In the genomic region with DNA sequence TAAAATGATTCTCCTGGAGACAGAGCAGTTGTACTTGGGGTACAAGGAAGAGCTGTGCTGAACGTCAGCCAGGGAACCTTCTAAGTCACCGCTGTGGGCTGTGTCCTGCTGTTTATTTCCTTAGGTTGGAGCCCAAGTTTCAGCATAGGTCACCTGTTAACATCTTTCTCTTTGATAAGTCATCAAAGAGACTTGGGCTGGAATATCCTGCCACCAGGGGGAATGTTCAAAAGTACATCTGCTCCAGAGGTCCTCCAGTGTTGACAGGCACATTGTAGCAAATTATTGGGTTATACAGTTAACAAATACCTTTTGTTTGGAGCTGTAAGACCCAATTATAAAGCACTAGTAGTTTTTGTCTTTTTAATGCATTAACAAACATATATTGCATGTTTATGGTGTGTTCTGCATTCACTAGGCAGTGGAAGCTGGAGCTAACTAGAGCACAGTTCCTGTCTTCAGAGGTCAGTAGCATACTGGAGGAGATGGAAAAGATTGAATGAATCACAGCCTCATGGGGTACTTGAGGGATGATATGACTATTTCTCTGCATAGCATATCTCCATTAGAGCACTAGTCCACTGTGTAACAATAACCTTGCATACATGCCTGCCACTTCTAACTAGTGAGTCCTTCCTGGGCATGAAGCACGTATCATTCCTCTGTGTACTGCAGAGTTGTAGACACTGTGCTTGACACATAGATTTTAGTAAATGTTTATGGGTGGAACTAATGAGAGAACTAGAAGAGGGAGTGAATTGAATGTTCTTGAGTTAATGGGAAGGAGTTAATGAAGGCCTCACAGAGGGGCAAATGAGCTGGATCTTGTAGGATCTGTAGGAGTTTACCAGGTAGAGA, we compare ENCODE assay signal across 9 cellular contexts.
DNase-seq lines count a peak whose midpoint lies in the region; ATAC-seq and TF ChIP-seq lines count a peak whose summit lies in the region.
"Had no signal": no experiment of that assay in that cellular context is flagged by ENCODE, and none has a peak within 500 bp of the region (broad histone marks: within the 10 kb centered on the region; RNA-seq: fewer than 3 reads in every experiment).

No MANE protein-coding gene starts in this region.

- peak overlapping the region; percentile 86 for H3K27ac Mint-ChIP-seq in mesothelial cell of epicardium

- H3K9ac ChIP-seq in BLaER1, result no peak overlapping the region; the same call in 1 of the 2 replicates
- no peak overlapping the region for H3K9ac ChIP-seq in mammary epithelial cell (ENCODE audit: insufficient read depth, low read length)

- no peaks in the 10 kb centered on the region for H3K36me3 ChIP-seq in BLaER1
- no peaks in the 10 kb centered on the region for H3K36me3 ChIP-seq in mammary epithelial cell (ENCODE audit: insufficient read depth, low read length)
- no peaks in the 10 kb centered on the region for H3K36me3 ChIP-seq in SJCRH30

- no peaks in the 10 kb centered on the region for H3K9me3 ChIP-seq in BLaER1
- H3K9me3 ChIP-seq in mammary epithelial cell (replicated peaks; ENCODE audit: insufficient read depth, low read length), result no peaks in the 10 kb centered on the region
- H3K9me3 ChIP-seq in SJCRH30 (replicated peaks), result 0 out of 2 replicates have a peak, but pooled peaks cover 3% of the 10 kb centered on the region

- no peak overlapping the region for H3K27ac ChIP-seq in BLaER1
- no peak overlapping the region for H3K27ac ChIP-seq in mammary epithelial cell (ENCODE audit: insufficient read depth, low read depth, low read length)
- no peak overlapping the region for H3K27ac ChIP-seq in SJCRH30

- no peak overlapping the region for H3K4me3 ChIP-seq in BLaER1
- H3K4me3 ChIP-seq in mammary epithelial cell (replicated peaks in 1 of 3; ENCODE audit: insufficient read depth in 1 of 3, low read depth in 2 of 3, low read length in 3 of 3), result no peak overlapping the region
- no peak overlapping the region for H3K4me3 ChIP-seq in SJCRH30

- in situ Hi-C loops in mammary epithelial cell (cut with MboI; ENCODE audit: low sequenced_read_pairs in 2 of 2), result no loop called here

- H3K79me2 ChIP-seq in mammary epithelial cell (ENCODE audit: insufficient read depth, low read length), result peaks cover 93% of the 10 kb centered on the region

- WGBS in mammary epithelial cell (ENCODE audit: low coverage, missing lambda C conversion rate), result 93% methylated on average over 3 of the region's 3 CpGs

- H3K9me3 Mint-ChIP-seq in mesothelial cell of epicardium, result no peaks in the 10 kb centered on the region

- intact Hi-C loops in mammary epithelial cell (cut with micrococcal nuclease), result loop anchor here (2.0 to 10.0 kb wide), 2 partner anchors 27 to 181 kb away; a partner anchor contains a TSS

- TF ChIP-seq CTCF in mammary epithelial cell (conservative IDR thresholded peaks at IDR 0.05 in 1 of 2, IDR thresholded peaks at IDR 0.05 in 1 of 2; ENCODE audit: extremely low read depth in 1 of 2, insufficient read depth in 1 of 2, low read depth in 1 of 2, low read length in 2 of 2) (peak in 1 of 2 donors; percentile 15), mesothelial cell of epicardium (IDR thresholded peaks at IDR 0.05; ENCODE audit: unreplicated experiment) (no peak)

- H3K4me3 Mint-ChIP-seq in mesothelial cell of epicardium, result no peak overlapping the region

- CTCF ChIA-PET in mammary epithelial cell (lab: Charles Lee; ENCODE audit: low non-redundant PET), result interaction anchor here (0.6 kb wide), 1 partner anchor 125 kb away, joined by 3 read pairs; no protein-coding TSS in a partner anchor

- H3K4me2 ChIP-seq in BLaER1 (peak overlapping the region; percentile 69), mammary epithelial cell (ENCODE audit: insufficient read depth, low read depth, low read length) (peak overlapping the region; percentile 16)

- no peak overlapping the region for H2AFZ ChIP-seq in mammary epithelial cell (ENCODE audit: low read depth, low read length)

- DNase-seq in LHCN-M2 (ENCODE audit: low read depth) (peak; percentile 58), mammary epithelial cell (peak; percentile 42), mesothelial cell of epicardium (ENCODE audit: low spot score in 2 of 2, unreplicated experiment in 2 of 2) (no peak), NCI-H526 (lab: John Stamatoyannopoulos, UW) (no peak), SJCRH30 (no peak)
- DNase-seq: activated T-cell treated with anti-CD3 and anti-CD28 coated beads, Interleukin-2, amount 50 U/mL, for 1 hour had no signal

- peaks cover 23% of the 10 kb centered on the region for H3K27me3 Mint-ChIP-seq in mesothelial cell of epicardium (ENCODE audit: low read depth)

- peaks cover 57% of the 10 kb centered on the region for H3K4me1 Mint-ChIP-seq in mesothelial cell of epicardium

- peaks cover 100% of the 10 kb centered on the region for H4K20me1 ChIP-seq in BLaER1
- no peaks in the 10 kb centered on the region for H4K20me1 ChIP-seq in mammary epithelial cell (ENCODE audit: insufficient read depth, low read length)

- H3K36me3 Mint-ChIP-seq in mesothelial cell of epicardium, result no peaks in the 10 kb centered on the region

- ATAC-seq in GM18868 (IDR thresholded peaks at IDR 0.05; ENCODE audit: unreplicated experiment), result no peak
- ATAC-seq in HG03432 (IDR thresholded peaks at IDR 0.05; ENCODE audit: unreplicated experiment), result no peak

- dilution Hi-C loops in mammary epithelial cell (cut with HindIII; ENCODE audit: low sequenced_read_pairs), result no loop called here

- no TSS peak for BruUV-seq in mammary epithelial cell (replicated peaks; lab: Mats Ljungman, UMichigan)

- H3K27me3 ChIP-seq in BLaER1 (no peaks in the 10 kb centered on the region), mammary epithelial cell (ENCODE audit: insufficient read depth, low read length) (no peaks in the 10 kb centered on the region), SJCRH30 (no peaks in the 10 kb centered on the region)

- H3K4me1 ChIP-seq in BLaER1 (peaks cover 97% of the 10 kb centered on the region), mammary epithelial cell (ENCODE audit: insufficient read depth, low read length) (peaks cover 36% of the 10 kb centered on the region), SJCRH30 (peaks cover 5% of the 10 kb centered on the region)

Comparison
In these comparisons a context has a peak if more than half of its experiments do, and no peak if none do; other contexts are left out.
1. DNase-seq: peak in LHCN-M2 (single experiment) and mammary epithelial cell (single experiment); none in mesothelial cell of epicardium (0 of 2), NCI-H526 (0 of 2) and SJCRH30 (0 of 2).